In the genomic region with DNA sequence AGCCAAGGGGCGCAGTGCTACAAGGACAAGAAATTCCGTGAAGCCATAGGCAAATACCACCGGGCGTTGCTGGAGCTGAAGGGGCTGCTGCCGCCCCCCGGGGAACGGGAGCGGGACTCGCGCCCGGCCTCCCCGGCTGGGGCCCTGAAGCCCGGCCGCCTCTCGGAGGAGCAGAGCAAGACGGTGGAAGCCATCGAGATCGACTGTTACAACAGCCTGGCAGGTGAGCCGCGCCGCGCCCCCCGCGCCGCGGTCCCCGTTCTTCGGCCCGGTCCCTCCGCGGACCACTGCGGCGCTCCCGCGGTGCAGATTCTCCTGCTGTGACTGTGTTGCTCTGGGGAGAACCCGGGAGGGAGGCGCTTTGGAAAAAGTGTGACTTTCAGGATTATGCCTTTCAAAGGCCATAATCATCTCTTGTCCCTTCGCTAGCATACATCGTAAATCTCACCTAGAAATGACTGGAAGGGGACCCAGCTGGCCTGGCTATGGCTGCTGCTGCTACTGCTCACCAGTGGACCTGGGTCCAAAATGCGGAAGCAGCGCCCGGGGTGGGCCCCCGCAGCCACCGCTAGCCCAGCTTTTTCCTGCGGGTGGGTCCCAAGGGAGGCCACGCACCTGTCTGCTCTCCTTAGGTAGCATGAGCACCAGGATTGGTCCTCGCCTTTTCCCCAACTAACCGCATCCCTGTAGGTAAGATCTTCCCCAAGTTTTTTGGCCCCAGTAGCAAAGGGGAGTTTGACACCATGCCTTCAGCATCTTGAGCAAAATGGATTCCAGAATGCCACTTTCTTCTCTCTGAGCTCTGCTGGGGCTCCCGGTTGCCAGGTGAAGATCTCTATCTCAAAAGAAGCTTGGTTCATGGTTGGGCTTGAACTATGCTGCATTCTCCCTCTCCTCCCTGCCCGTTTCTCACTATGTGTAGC, we compare ENCODE assay signal across 8 cellular contexts. TPM values are rescaled to one million over a fixed set of nuclear protein-coding genes. Genes with fewer than 3 reads are reported as not detected.
DNase-seq lines count a peak whose midpoint lies in the region; ATAC-seq, FAIRE-seq and TF ChIP-seq lines count a peak whose summit lies in the region.

No MANE protein-coding gene starts in this region.

- H3K79me2 ChIP-seq in DND-41 (ENCODE audit: insufficient read depth, low read length) (no peaks in the 10 kb centered on the region), astrocyte (ENCODE audit: insufficient read depth, low read length) (no peaks in the 10 kb centered on the region)

- H4K20me1 ChIP-seq in DND-41 (ENCODE audit: insufficient read depth, low read length) (peaks cover 7% of the 10 kb centered on the region; the same call in 1 of the 2 replicates), astrocyte (ENCODE audit: insufficient read depth, low read length) (peaks cover 6% of the 10 kb centered on the region)

- H3K4me1 Mint-ChIP-seq in astrocyte (ENCODE audit: low read depth, unreplicated experiment), result peaks cover 9% of the 10 kb centered on the region

- H3K4me2 ChIP-seq in DND-41 (ENCODE audit: insufficient read depth, low read length) (peak overlapping the region; percentile 76), astrocyte (ENCODE audit: low read length) (peak overlapping the region; percentile 89)

- H3K27ac ChIP-seq in DND-41 (ENCODE audit: low read length) (no peak overlapping the region), astrocyte (ENCODE audit: low read depth, low read length) (no peak overlapping the region), small intestine (ENCODE audit: low read depth in 1 of 2, low read length in 1 of 2) (peak overlapping the region in 1 of 2 donors; percentile 59)

- H3K9me3 ChIP-seq in DND-41 (ENCODE audit: insufficient read depth, low read length, severe bottlenecking), result no peaks in the 10 kb centered on the region
- no peaks in the 10 kb centered on the region for H3K9me3 ChIP-seq in astrocyte (ENCODE audit: insufficient read depth, low read depth, low read length)
- H3K9me3 ChIP-seq in iPS-18c (ENCODE audit: control insufficient read depth, insufficient read depth, low read length), result no peaks in the 10 kb centered on the region
- H3K9me3 ChIP-seq in small intestine (ENCODE audit: control insufficient read depth, low read depth), result no peaks in the 10 kb centered on the region

- DNase-seq in DND-41 (peak; percentile 33), NOMO-1 treated with dmso at 0.1 percent for 144 hours (lab: John Stamatoyannopoulos, UW; ENCODE audit: unreplicated experiment) (peak; percentile 12), astrocyte (ENCODE audit: low read depth) (no peak), small intestine (no peak)

- H3K36me3 Mint-ChIP-seq in astrocyte (ENCODE audit: low read depth, unreplicated experiment), result no peaks in the 10 kb centered on the region

- no peak for TF ChIP-seq CTCF in DND-41 (IDR thresholded peaks at IDR 0.05; ENCODE audit: borderline replicate concordance, extremely low read depth, low read length, poor library complexity, severe bottlenecking)
- no peak for TF ChIP-seq CTCF in astrocyte (IDR thresholded peaks at IDR 0.05; ENCODE audit: insufficient read depth, low read depth, low read length)

- FAIRE-seq in astrocyte (lab: Jason Lieb, UNC) (no peak), small intestine (lab: Jason Lieb, UNC) (no peak)

- ATAC-seq in DND-41 (ENCODE audit: insufficient read depth, low read depth) (peak; percentile 61), GM21786 (IDR thresholded peaks at IDR 0.05; ENCODE audit: unreplicated experiment) (peak; percentile 29), HG03378 (IDR thresholded peaks at IDR 0.05; ENCODE audit: unreplicated experiment) (no peak), HG03139 (IDR thresholded peaks at IDR 0.05; ENCODE audit: unreplicated experiment) (no peak)

- H3K9ac ChIP-seq in DND-41 (ENCODE audit: low read depth, low read length), result peak overlapping the region; percentile 53
- H3K9ac ChIP-seq in astrocyte (ENCODE audit: low read length), result peak overlapping the region; percentile 31

- H3K36me3 ChIP-seq in DND-41 (ENCODE audit: insufficient read depth, low read length) (no peaks in the 10 kb centered on the region), astrocyte (ENCODE audit: insufficient read depth, low read length) (no peaks in the 10 kb centered on the region), small intestine (ENCODE audit: control insufficient read depth in 2 of 2, insufficient read depth in 2 of 2, low read length in 2 of 2) (no peaks in the 10 kb centered on the region)

- H2AFZ ChIP-seq in DND-41 (ENCODE audit: low read depth, low read length) (peak overlapping the region; percentile 74), astrocyte (ENCODE audit: low read depth, low read length) (peak overlapping the region; percentile 73)

- H3K27me3 ChIP-seq in DND-41 (ENCODE audit: insufficient read depth, low read length, poor library complexity), result peaks cover 62% of the 10 kb centered on the region
- H3K27me3 ChIP-seq in astrocyte (ENCODE audit: insufficient read depth, low read length), result peaks cover 44% of the 10 kb centered on the region
- H3K27me3 ChIP-seq in small intestine (ENCODE audit: control insufficient read depth in 2 of 2, insufficient read depth in 2 of 2, low read length in 2 of 2), result no peaks in the 10 kb centered on the region

- H3K4me3 Mint-ChIP-seq in astrocyte (ENCODE audit: unreplicated experiment), result peak overlapping the region; percentile 80

- H3K4me3 ChIP-seq in DND-41 (ENCODE audit: low read depth in 1 of 2, low read length in 2 of 2), result peak overlapping the region; percentile 27 to 66; a peak in 3 of 4 replicates
- H3K4me3 ChIP-seq in astrocyte (ENCODE audit: insufficient read depth, low read depth, low read length), result peak overlapping the region; percentile 54
- peak overlapping the region; percentile 82 for H3K4me3 ChIP-seq in iPS-18c (ENCODE audit: insufficient read depth, low read depth, low read length)
- peak overlapping the region; percentile 76 to 90 for H3K4me3 ChIP-seq in small intestine (ENCODE audit: low read depth in 1 of 2, low read length in 2 of 2)

- no peaks in the 10 kb centered on the region for H3K9me3 Mint-ChIP-seq in astrocyte (ENCODE audit: unreplicated experiment)

- H3K4me1 ChIP-seq in DND-41 (ENCODE audit: insufficient read depth, low read length) (peaks cover 20% of the 10 kb centered on the region), astrocyte (ENCODE audit: insufficient read depth, low read length) (peaks cover 12% of the 10 kb centered on the region), small intestine (ENCODE audit: control insufficient read depth in 2 of 2, insufficient read depth in 1 of 2, low read depth in 1 of 2, low read length in 1 of 2) (peaks cover 0 to 3% of the 10 kb centered on the region in 2 donors)

- H3K27ac Mint-ChIP-seq in astrocyte (ENCODE audit: unreplicated experiment), result peak overlapping the region; percentile 29

- peaks cover 10% of the 10 kb centered on the region for H3K27me3 Mint-ChIP-seq in astrocyte (ENCODE audit: low read depth, unreplicated experiment)

- WGBS in small intestine, 3 donors, result 4 to 6% (median 6%) methylated on average over 43 to 50 of the region's 50 CpGs

RNA-seq across cellular contexts. Expression of gene TTC9, which starts 0.9 kb away (rescaled TPM):
- total RNA-seq in astrocyte, result 6.9 and 8.4 TPM in 2 replicates
- polyA plus RNA-seq in small intestine, result 1 to 10 TPM in 1 of 3 donors, under 1 TPM in 2; 0.22 to 2.0 (median 0.54) TPM

RNA-seq across cellular contexts. Expression of gene MED6, which starts 42.1 kb away (rescaled TPM):
- total RNA-seq in astrocyte, result 43.4 and 43.5 TPM in 2 replicates
- polyA plus RNA-seq in small intestine, result 10 to 100 TPM; 15.7 to 21.9 (median 20.9) TPM

Comparison
In these comparisons a context has a peak if more than half of its experiments do, and no peak if none do; other contexts are left out.
1. ATAC-seq: peak in DND-41 (single experiment) and GM21786 (single experiment); none in HG03378 (single experiment) and HG03139 (single experiment).
2. DNase-seq: peak in DND-41 (single experiment) and NOMO-1 treated with dmso at 0.1 percent for 144 hours (single experiment); none in astrocyte (single experiment) and small intestine (single experiment).
3. Peak in every context shown above with its lines, with median percentiles within 50 percentile points of each other: H3K4me3 ChIP-seq.